ENCODE assay signal across 10 cellular contexts in the genomic region with DNA sequence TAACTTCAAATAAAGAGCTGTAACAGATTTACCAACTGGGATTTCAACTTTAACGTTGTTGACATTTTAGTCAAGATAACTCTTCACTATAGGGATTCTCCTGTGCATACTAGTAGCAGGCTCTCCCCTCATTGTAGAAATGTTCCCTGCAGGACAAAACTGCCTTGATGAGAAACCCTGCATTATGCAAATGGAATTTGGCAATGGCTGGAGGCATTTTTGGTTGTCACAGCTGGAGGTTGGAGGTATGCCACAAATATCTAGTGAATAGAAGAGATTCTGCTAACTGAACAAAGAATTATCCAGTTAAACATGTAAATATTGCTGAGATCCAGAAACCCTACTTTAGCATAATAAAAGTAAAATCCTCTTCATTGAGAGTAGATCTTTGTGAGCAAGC.
DNase-seq lines count a peak whose midpoint lies in the region; ATAC-seq lines count a peak whose summit lies in the region.
"Had no signal": no experiment of that assay in that cellular context is flagged by ENCODE, and none has a peak within 500 bp of the region (broad histone marks: within the 10 kb centered on the region; RNA-seq: fewer than 3 reads in every experiment).

No MANE protein-coding gene starts in this region.

- intact Hi-C loops in head of caudate nucleus (cut with DNase I): no loop called here

- no peak for ATAC-seq in GM21381 (IDR thresholded peaks at IDR 0.05; ENCODE audit: unreplicated experiment)
- ATAC-seq: Panc1 had no signal

- peak; percentile 29 for DNase-seq in DMS 273 (lab: John Stamatoyannopoulos, UW; ENCODE audit: unreplicated experiment)
- DNase-seq in DMS 273 treated with DMSO at 0.1 percent for 48 hours (lab: John Stamatoyannopoulos, UW): no peak
- DNase-seq in T1000 (lab: John Stamatoyannopoulos, UW): peak; percentile 20
- DNase-seq in head of caudate nucleus: peak in 38 of 42 donors; percentile 4 to 87 (median 54)
- DNase-seq in skeletal muscle cell (ENCODE audit: low read depth): peak; percentile 70
- no peak for DNase-seq in dermis blood vessel endothelial cell
- DNase-seq in HK-2 (ENCODE audit: unreplicated experiment): no peak
- DNase-seq: NCI-H1092 had no signal

- no peak overlapping the region for H3K4me3 ChIP-seq in skeletal muscle cell (ENCODE audit: low read depth, low read length)

Comparison
In these comparisons a context has a peak if more than half of its experiments do, and no peak if none do; other contexts are left out.
1. DNase-seq: peak in DMS 273 (single experiment), T1000 (single experiment), head of caudate nucleus (38 of 42) and skeletal muscle cell (single experiment); none in DMS 273 treated with DMSO at 0.1 percent for 48 hours (single experiment), dermis blood vessel endothelial cell (single experiment) and HK-2 (single experiment).